16 cellular contexts compared by ENCODE assay signal in genomic region chr17:37312137-37312923, GRCh38.
"Had no signal": no experiment of that assay in that cellular context is flagged by ENCODE, and none has a peak within 500 bp of the region (broad histone marks: within the 10 kb centered on the region; RNA-seq: fewer than 3 reads in every experiment).

No MANE protein-coding gene starts in this region.

- H3K36me3 ChIP-seq: transverse colon had no signal

- H3K9me3 ChIP-seq: spleen, transverse colon had no signal

- H3K27ac Mint-ChIP-seq: activated naive CD4-positive, alpha-beta T cell treated with anti-CD3 and anti-CD28 coated beads, Interleukin-2, amount 50 U/mL, for 24 hours; dendritic cell treated with granulocyte-macrophage colony-stimulating factor and Interleukin-4, amounts not matched to agents 40 ng/mL and 50 ng/mL, for 4 days; progenitor cell of endocrine pancreas; stimulated activated memory B cell treated with anti-CD40 and anti-IgM and Interleukin-4, amounts not matched to agents 10 μg/mL and 1 μg/mL and 100 μg/mL, for 72 hours had no signal

- ATAC-seq: left cardiac atrium; naive thymus-derived CD4-positive, alpha-beta T cell; right cardiac atrium; stimulated activated memory B cell treated with anti-CD40 and anti-IgM and Interleukin-4, amounts not matched to agents 10 μg/mL and 1 μg/mL and 100 μg/mL, for 72 hours had no signal

- H3K4me1 Mint-ChIP-seq: activated naive CD4-positive, alpha-beta T cell treated with anti-CD3 and anti-CD28 coated beads, Interleukin-2, amount 50 U/mL, for 24 hours; stimulated activated memory B cell treated with anti-CD40 and anti-IgM and Interleukin-4, amounts not matched to agents 10 μg/mL and 1 μg/mL and 100 μg/mL, for 72 hours had no signal

- H3K4me1 ChIP-seq: spleen had no signal

- H3K9me3 Mint-ChIP-seq: activated naive CD4-positive, alpha-beta T cell treated with anti-CD3 and anti-CD28 coated beads, Interleukin-2, amount 50 U/mL, for 24 hours; dendritic cell treated with granulocyte-macrophage colony-stimulating factor and Interleukin-4, amounts not matched to agents 40 ng/mL and 50 ng/mL, for 4 days; naive thymus-derived CD4-positive, alpha-beta T cell; stimulated activated memory B cell treated with anti-CD40 and anti-IgM and Interleukin-4, amounts not matched to agents 10 μg/mL and 1 μg/mL and 100 μg/mL, for 72 hours had no signal

- H3K4me3 Mint-ChIP-seq: activated naive CD4-positive, alpha-beta T cell treated with anti-CD3 and anti-CD28 coated beads, Interleukin-2, amount 50 U/mL, for 24 hours; dendritic cell treated with granulocyte-macrophage colony-stimulating factor and Interleukin-4, amounts not matched to agents 40 ng/mL and 50 ng/mL, for 4 days; naive thymus-derived CD4-positive, alpha-beta T cell; stimulated activated memory B cell treated with anti-CD40 and anti-IgM and Interleukin-4, amounts not matched to agents 10 μg/mL and 1 μg/mL and 100 μg/mL, for 72 hours had no signal

- DNase-seq: activated CD4-positive, alpha-beta T cell treated with anti-CD3 and anti-CD28 coated beads, Interleukin-2, amount 50 U/mL, for 1 hour; amygdala; brain microvascular endothelial cell; foreskin fibroblast; glutamatergic neuron; left cardiac atrium; naive thymus-derived CD4-positive, alpha-beta T cell; right cardiac atrium; spleen; stimulated activated CD4-positive, alpha-beta T cell treated with anti-CD3 and anti-CD28 coated beads, Interleukin-1b, Interleukin-23, amount 100 ng/mL, for 48 hours; transverse colon had no signal

- H3K27me3 Mint-ChIP-seq: activated naive CD4-positive, alpha-beta T cell treated with anti-CD3 and anti-CD28 coated beads, Interleukin-2, amount 50 U/mL, for 24 hours; dendritic cell treated with granulocyte-macrophage colony-stimulating factor and Interleukin-4, amounts not matched to agents 40 ng/mL and 50 ng/mL, for 4 days; naive thymus-derived CD4-positive, alpha-beta T cell; progenitor cell of endocrine pancreas; stimulated activated memory B cell treated with anti-CD40 and anti-IgM and Interleukin-4, amounts not matched to agents 10 μg/mL and 1 μg/mL and 100 μg/mL, for 72 hours had no signal

- H3K4me3 ChIP-seq: lung, spleen, transverse colon had no signal

- H3K27me3 ChIP-seq: brain microvascular endothelial cell, spleen, transverse colon had no signal

- H3K27ac ChIP-seq: brain microvascular endothelial cell, spleen, transverse colon had no signal
